17 cellular contexts compared by ENCODE assay signal in the genomic region with DNA sequence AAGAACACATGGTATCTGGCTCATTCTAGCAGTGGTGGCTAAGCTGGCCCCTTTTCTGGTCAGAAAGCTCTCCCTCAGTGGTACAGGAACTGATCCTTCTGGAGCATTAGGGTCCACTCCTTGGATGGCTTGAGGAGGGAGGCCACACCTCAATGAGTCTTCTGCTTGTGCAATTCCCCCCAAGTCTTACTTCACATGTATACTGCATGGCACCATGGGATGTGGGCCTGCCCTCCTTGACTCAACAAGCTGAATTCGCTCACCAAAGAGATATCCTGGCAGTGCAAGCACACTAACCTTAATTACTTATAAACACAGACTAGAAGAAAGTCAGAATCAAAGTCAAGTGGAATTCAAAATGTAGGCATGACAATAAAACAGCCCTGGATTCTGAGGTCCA.
"Had no signal": no experiment of that assay in that cellular context is flagged by ENCODE, and none has a peak within 500 bp of the region (broad histone marks: within the 10 kb centered on the region; RNA-seq: fewer than 3 reads in every experiment).

No MANE protein-coding gene starts in this region.

- H3K27me3 ChIP-seq: transverse colon had no signal

- ATAC-seq: activated naive CD8-positive, alpha-beta T cell treated with anti-CD3 and anti-CD28 coated beads, Interleukin-2, amount 50 U/mL, for 24 hours; activated T-helper 17 cell treated with anti-CD3 and anti-CD28 coated beads, Interleukin-2, amount 50 U/mL, for 72 hours; effector memory CD8-positive, alpha-beta T cell had no signal

- H3K4me3 ChIP-seq: left ventricle myocardium inferior, transverse colon had no signal

- H3K4me1 ChIP-seq: parathyroid adenoma, transverse colon had no signal

- H3K27ac ChIP-seq: left ventricle myocardium inferior, parathyroid adenoma, transverse colon had no signal

- DNase-seq: activated CD4-positive, alpha-beta T cell treated with anti-CD3 and anti-CD28 coated beads for 1 hour; activated CD4-positive, alpha-beta T cell treated with anti-CD3 and anti-CD28 coated beads, Interleukin-2, amount 50 U/mL, for 4 hours; activated naive CD4-positive, alpha-beta T cell treated with anti-CD3 and anti-CD28 coated beads for 36 hours; activated naive CD8-positive, alpha-beta T cell treated with anti-CD3 and anti-CD28 coated beads, Interleukin-2, amount 50 U/mL, for 24 hours; cerebellar nuclear complex; effector memory CD8-positive, alpha-beta T cell; hypothalamus; kidney; left ventricle myocardium inferior; naive B cell; stimulated activated CD4-positive, alpha-beta T cell treated with anti-CD3 and anti-CD28 coated beads, Interleukin-15, amount 100 ng/mL, for 24 hours; stimulated activated CD4-positive, alpha-beta T cell treated with anti-CD3 and anti-CD28 coated beads, Interleukin-4, amount 100 ng/mL, for 1 hour; stimulated activated naive CD4-positive, alpha-beta T cell; T1000; transverse colon had no signal
